2 cellular contexts compared by ENCODE assay signal in the genomic region with DNA sequence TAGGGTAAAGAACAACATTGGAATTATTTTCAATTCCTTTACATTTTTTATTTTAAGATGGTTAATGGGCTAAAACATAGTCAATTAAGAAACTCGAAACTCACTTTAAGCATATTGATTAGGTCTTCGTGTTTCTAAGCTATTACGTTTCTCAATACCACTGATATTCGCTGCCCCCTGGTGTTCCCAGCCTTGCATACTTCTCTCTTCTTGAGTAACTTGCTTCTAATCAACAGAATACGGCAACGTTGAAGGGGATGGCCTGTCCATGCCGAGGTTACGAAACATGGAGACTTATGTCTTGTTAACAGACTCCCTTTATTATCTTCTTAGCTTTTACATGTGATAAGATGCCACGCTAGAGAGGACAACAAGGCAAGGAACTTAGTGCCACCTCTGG.
TF ChIP-seq lines count a peak whose summit lies in the region.

No MANE protein-coding gene starts in this region.

TF ChIP-seq in H1, 55 proteins besides CTCF, POLR2A, EP300 and RAD21 (continued from another document):
- peak; percentile 51 for TF ChIP-seq CEBPB (IDR thresholded peaks at IDR 0.05; ENCODE audit: low read depth, low read length)

TF ChIP-seq in GM12891, 5 proteins besides CTCF, POLR2A, EP300 and RAD21:
- TF ChIP-seq POU2F2 (IDR thresholded peaks at IDR 0.05; ENCODE audit: low read depth, low read length) (no peak), TAF1 (IDR thresholded peaks at IDR 0.05; ENCODE audit: low read depth, low read length) (no peak), POLR2AphosphoS5 (IDR thresholded peaks at IDR 0.05; ENCODE audit: low read depth, low read length) (no peak), SPI1 (IDR thresholded peaks at IDR 0.05; ENCODE audit: low read depth, low read length) (no peak), PAX5 (IDR thresholded peaks at IDR 0.05; ENCODE audit: insufficient read depth, low read length, severe bottlenecking) (no peak)
TF ChIP-seq in GM12891: peak in this region for 0.
